Comparison of ENCODE assay signal across 36 cellular contexts in the genomic region with DNA sequence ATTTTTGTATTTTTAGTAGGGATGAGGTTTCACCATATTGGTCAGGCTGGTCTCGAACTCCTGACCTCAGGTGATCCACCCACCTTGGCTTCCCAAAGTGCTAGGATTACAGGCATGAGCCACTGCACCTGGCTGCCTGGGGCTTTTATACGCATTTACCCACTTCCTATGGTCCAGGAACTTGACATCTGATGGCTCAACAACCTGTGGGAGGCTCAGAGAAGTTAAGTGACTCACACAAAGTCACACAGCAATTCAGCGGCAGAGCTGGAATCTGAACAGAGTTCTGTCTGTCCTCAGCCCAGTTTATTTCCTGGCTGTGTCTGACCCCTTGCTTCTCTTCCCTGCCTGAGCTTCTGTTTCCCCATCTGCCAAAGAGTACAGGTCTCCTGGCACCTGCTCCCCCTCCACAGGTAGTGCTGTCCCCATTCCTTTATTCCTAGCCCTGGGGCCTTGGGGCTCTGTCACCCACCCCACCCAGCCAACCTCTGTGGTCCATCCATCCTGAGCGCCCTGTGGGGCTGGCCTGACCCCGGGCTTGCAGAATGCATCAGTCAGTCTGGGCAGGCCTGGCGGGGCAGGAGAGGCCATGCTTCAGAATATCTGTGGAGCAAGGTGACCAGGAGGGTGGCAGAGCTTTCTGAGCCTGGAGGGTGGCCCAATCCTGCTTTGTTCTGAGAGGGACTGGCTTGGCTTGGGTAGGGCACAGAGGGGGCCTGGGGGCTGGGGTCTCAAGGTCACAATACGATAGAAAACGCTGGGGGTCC. TPM values are rescaled to one million over a fixed set of nuclear protein-coding genes. Genes with fewer than 3 reads are reported as not detected.
"Had no signal": no experiment of that assay in that cellular context is flagged by ENCODE, and none has a peak within 500 bp of the region (broad histone marks: within the 10 kb centered on the region; RNA-seq: fewer than 3 reads in every experiment).

No MANE protein-coding gene starts in this region.

- H3K27ac Mint-ChIP-seq: activated B cell treated with CpG ODN at 0.5 μM for 24 hours; activated CD8-positive, alpha-beta T cell treated with anti-CD3 and anti-CD28 coated beads for 36 hours; activated naive CD8-positive, alpha-beta T cell; activated naive CD8-positive, alpha-beta T cell treated with anti-CD3 and anti-CD28 coated beads, Interleukin-2, amount 50 U/mL, for 24 hours; activated T-helper 1 cell treated with anti-CD3 and anti-CD28 coated beads, Interleukin-12 subunit alpha, Interleukin-12 subunit beta, Interleukin-2, Interleukin-4 antibody, amounts not matched to agents 30 ng/mL and 10 ng/mL and 1 ng/mL, durations not matched to agents 14 hours and 24 hours and 36 hours; T-cell had no signal

- H3K4me1 ChIP-seq: Peyer's patch had no signal

- H3K9me3 ChIP-seq: Peyer's patch had no signal

- H3K9me3 Mint-ChIP-seq: activated B cell treated with CpG ODN at 0.5 μM for 24 hours; activated CD8-positive, alpha-beta T cell treated with anti-CD3 and anti-CD28 coated beads for 36 hours; activated naive CD8-positive, alpha-beta T cell treated with anti-CD3 and anti-CD28 coated beads, Interleukin-2, amount 50 U/mL, for 24 hours; activated T-cell treated with anti-CD3 and anti-CD28 coated beads, Interleukin-2, amount 50 U/mL, for 4 hours; activated T-helper 1 cell treated with anti-CD3 and anti-CD28 coated beads, Interleukin-12 subunit alpha, Interleukin-12 subunit beta, Interleukin-2, Interleukin-4 antibody, amounts not matched to agents 30 ng/mL and 10 ng/mL and 1 ng/mL, durations not matched to agents 14 hours and 24 hours and 36 hours; T-cell had no signal

- H3K27me3 ChIP-seq: Peyer's patch had no signal

- H3K4me3 ChIP-seq: Peyer's patch had no signal

- FAIRE-seq: colon had no signal

- H3K36me3 ChIP-seq: brain microvascular endothelial cell, Peyer's patch had no signal

- DNase-seq: activated B cell treated with CpG ODN at 0.5 μM for 24 hours; activated CD4-positive, alpha-beta T cell treated with anti-CD3 and anti-CD28 coated beads, Interleukin-2, amount 50 U/mL, for 1 hour; activated CD4-positive, CD25-positive, alpha-beta regulatory T cell treated with anti-CD3 and anti-CD28 coated beads, Interleukin-2, amount 50 U/mL, for 72 hours; activated CD8-positive, alpha-beta T cell treated with anti-CD3 and anti-CD28 coated beads for 36 hours; activated effector memory CD4-positive, alpha-beta T cell treated with Interleukin-2 at 50 U/mL for 16 hours; activated naive CD8-positive, alpha-beta T cell treated with anti-CD3 and anti-CD28 coated beads, Interleukin-2, amount 50 U/mL, for 24 hours; activated T-cell treated with anti-CD3 and anti-CD28 coated beads, Interleukin-2, amount 50 U/mL, for 4 hours; amniotic stem cell; aorta; brain microvascular endothelial cell; central memory CD4-positive, alpha-beta T cell; MM.1S; NCI-H1092 treated with DMSO at 0.1 percent for 48 hours; NCI-H1417; NCI-H146; NCI-H187; NCI-H2029 treated with DMSO at 0.1 percent for 48 hours; NCI-H2107; NCI-H2171; NCI-H510A; NCI-H526; NCI-H748 treated with DMSO at 0.1 percent for 48 hours; NK-92 treated with Interleukin-12 subunit alpha and Interleukin-12 subunit beta, amount 100 ng/mL, for 24 hours; Peyer's patch; SIG-M5; T-cell; T-helper 2 cell; T-helper 9 cell had no signal

- H3K9ac ChIP-seq: KMS-11 had no signal

- H3K4me3 Mint-ChIP-seq: activated B cell treated with CpG ODN at 0.5 μM for 24 hours; activated CD8-positive, alpha-beta T cell treated with anti-CD3 and anti-CD28 coated beads for 36 hours; activated naive CD8-positive, alpha-beta T cell; activated naive CD8-positive, alpha-beta T cell treated with anti-CD3 and anti-CD28 coated beads, Interleukin-2, amount 50 U/mL, for 24 hours; activated T-cell treated with anti-CD3 and anti-CD28 coated beads, Interleukin-2, amount 50 U/mL, for 4 hours; activated T-helper 1 cell treated with anti-CD3 and anti-CD28 coated beads, Interleukin-12 subunit alpha, Interleukin-12 subunit beta, Interleukin-2, Interleukin-4 antibody, amounts not matched to agents 30 ng/mL and 10 ng/mL and 1 ng/mL, durations not matched to agents 14 hours and 24 hours and 36 hours; T-cell had no signal

- H3K36me3 Mint-ChIP-seq: activated naive CD8-positive, alpha-beta T cell; T-cell had no signal

- H3K27ac ChIP-seq: brain microvascular endothelial cell, KMS-11, Peyer's patch, VCaP had no signal

RNA-seq across cellular contexts. Expression of gene CACNA1I, which starts 50.6 kb away (rescaled TPM):
- total RNA-seq: activated B cell treated with CpG ODN at 0.5 μM for 24 hours, LHCN-M2, PC-3, SK-MEL-5 had no signal
- polyA plus RNA-seq: aorta had no signal
